In genomic region chr11:37100008-37100407, GRCh38 we compare ENCODE assay signal across 1 cellular context.
TF ChIP-seq lines count a peak whose summit lies in the region.

No MANE protein-coding gene starts in this region.

TF ChIP-seq in IMR-90, 13 proteins besides CTCF, POLR2A, EP300 and RAD21 (continued from another document):
- TF ChIP-seq FOS (IDR thresholded peaks at IDR 0.05; ENCODE audit: low read depth, low read length) = no peak
- no peak for TF ChIP-seq BHLHE40 (IDR thresholded peaks at IDR 0.05; ENCODE audit: low read depth, low read length)
- TF ChIP-seq RCOR1 (IDR thresholded peaks at IDR 0.05; ENCODE audit: insufficient replicate concordance, low read length) = no peak
- peak; percentile 69 for TF ChIP-seq MAFK (IDR thresholded peaks at IDR 0.05; ENCODE audit: low read depth, low read length)
